10 cellular contexts compared by ENCODE assay signal in genomic region chr11:47376183-47376542, GRCh38. TPM values are rescaled to one million over a fixed set of nuclear protein-coding genes. Genes with fewer than 3 reads are reported as not detected.
DNase-seq lines count a peak whose midpoint lies in the region; ATAC-seq, FAIRE-seq and TF ChIP-seq lines count a peak whose summit lies in the region.
"Had no signal": no experiment of that assay in that cellular context is flagged by ENCODE, and none has a peak within 500 bp of the region (broad histone marks: within the 10 kb centered on the region; RNA-seq: fewer than 3 reads in every experiment).

No MANE protein-coding gene starts in this region.

- H3K27ac ChIP-seq in heart left ventricle (peak overlapping the region in 2 of 12 donors; percentile 8 to 96), right atrium auricular region (no peak overlapping the region), layer of hippocampus (ENCODE audit: low read depth, low read length) (peak overlapping the region; percentile 1), thyroid gland (peak overlapping the region; percentile 67 to 81 (median 75)), pancreas (no peak overlapping the region)

- ATAC-seq in heart left ventricle: no peak
- no peak for ATAC-seq in pancreas

- H3K4me3 ChIP-seq in heart left ventricle: peak overlapping the region in 9 of 12 donors; percentile 14 to 70 (median 42)
- H3K4me3 ChIP-seq in right atrium auricular region: peak overlapping the region in 1 of 2 donors; percentile 41
- H3K4me3 ChIP-seq in thyroid gland (replicated peaks in 1 of 3): no peak overlapping the region
- H3K4me3 ChIP-seq in pancreas: peak overlapping the region in 1 of 4 donors; percentile 25

- peaks cover 0 to 21% (median 0%) of the 10 kb centered on the region in 12 donors for H3K4me1 ChIP-seq in heart left ventricle
- H3K4me1 ChIP-seq in right atrium auricular region: peaks cover 0 to 5% of the 10 kb centered on the region in 2 donors
- H3K4me1 ChIP-seq in thyroid gland: peaks cover 19 to 28% of the 10 kb centered on the region in 2 donors
- no peaks in the 10 kb centered on the region for H3K4me1 ChIP-seq in pancreas
- H3K4me1 ChIP-seq: adrenal gland had no signal

- H3K9me3 ChIP-seq in heart left ventricle: no peaks in the 10 kb centered on the region
- H3K9me3 ChIP-seq in right atrium auricular region: no peaks in the 10 kb centered on the region
- H3K9me3 ChIP-seq in thyroid gland: no peaks in the 10 kb centered on the region
- no peaks in the 10 kb centered on the region for H3K9me3 ChIP-seq in pancreas
- H3K9me3 ChIP-seq: adrenal gland had no signal

- no peak for FAIRE-seq in pancreas (lab: Jason Lieb, UNC)

- TF ChIP-seq POLR2A in heart left ventricle (IDR thresholded peaks at IDR 0.05) (no peak), thyroid gland (IDR thresholded peaks at IDR 0.05) (no peak)

- peaks cover 0 to 29% (median 0%) of the 10 kb centered on the region in 9 donors for H3K36me3 ChIP-seq in heart left ventricle
- H3K36me3 ChIP-seq in right atrium auricular region: no peaks in the 10 kb centered on the region
- H3K36me3 ChIP-seq in thyroid gland: no peaks in the 10 kb centered on the region
- H3K36me3 ChIP-seq in pancreas: no peaks in the 10 kb centered on the region
- H3K36me3 ChIP-seq: adrenal gland had no signal

- no peak for DNase-seq in heart left ventricle
- DNase-seq in right atrium auricular region (ENCODE audit: low spot score): no peak
- DNase-seq in thyroid gland: peak; percentile 89
- DNase-seq in activated T-cell treated with anti-CD3 and anti-CD28 coated beads for 4 hours: no peak
- no peak for DNase-seq in pancreas
- DNase-seq: ACHN, NCI-H748 treated with DMSO at 0.1 percent for 48 hours had no signal

- H3K27me3 ChIP-seq in heart left ventricle: no peaks in the 10 kb centered on the region
- no peaks in the 10 kb centered on the region for H3K27me3 ChIP-seq in right atrium auricular region
- no peaks in the 10 kb centered on the region for H3K27me3 ChIP-seq in layer of hippocampus (ENCODE audit: control insufficient read depth, insufficient read depth, low read length)
- H3K27me3 ChIP-seq in thyroid gland: no peaks in the 10 kb centered on the region
- H3K27me3 ChIP-seq in pancreas: no peaks in the 10 kb centered on the region
- H3K27me3 ChIP-seq: adrenal gland had no signal

- 76 to 86% (median 82%) methylated on average over 6 of the region's 6 CpGs for WGBS in heart left ventricle, 4 donors
- 28 to 29% methylated on average over 6 of the region's 6 CpGs for WGBS in thyroid gland, 2 donors
- 72 to 77% methylated on average over 5 to 6 of the region's 6 CpGs for WGBS in pancreas, 2 donors

- TF ChIP-seq CTCF in heart left ventricle (IDR thresholded peaks at IDR 0.05): no peak
- TF ChIP-seq CTCF in right atrium auricular region (IDR thresholded peaks at IDR 0.05): no peak
- no peak for TF ChIP-seq CTCF in thyroid gland (IDR thresholded peaks at IDR 0.05)
- TF ChIP-seq CTCF in pancreas (IDR thresholded peaks at IDR 0.05): no peak

- intact Hi-C loops in heart left ventricle (cut with DNase I) (loop anchor here in 6 of 10 donors (5.0 to 10.0 kb wide), 4 partner anchors 76 to 479 kb away; no protein-coding TSS in a partner anchor), thyroid gland (cut with DNase I) (no loop called here), pancreas (cut with DNase I) (loop anchor here in 2 of 3 donors (5.0 to 10.0 kb wide), 2 partner anchors 69 to 71 kb away; partner anchors contain the start of gene RAPSN (in 2 of the 2))

RNA-seq across cellular contexts. Expression of gene SPI1, which starts 2.2 kb away (rescaled TPM):
- total RNA-seq in heart left ventricle (10 to 100 TPM in 4 of 9 donors, 1 to 10 TPM in 5; 2.8 to 78.9 (median 8.5) TPM), right atrium auricular region (10 to 100 TPM in 1 of 2 donors, 1 to 10 TPM in 1; 7.5 to 23.1 TPM), thyroid gland (10 to 100 TPM in 1 of 4 donors, 1 to 10 TPM in 3; 4.8 to 18.0 (median 5.8) TPM), pancreas (10 to 100 TPM in 2 of 6 donors, 1 to 10 TPM in 4; 1.0 to 24.2 (median 4.5) TPM)
- polyA plus RNA-seq in heart left ventricle (1 to 10 TPM; 4.3 to 7.7 TPM), pancreas (1 to 10 TPM; 4.7 to 7.6 TPM)
- total RNA-seq: Daoy had no signal

RNA-seq across cellular contexts. Expression of gene MYBPC3, which starts 23.7 kb away (rescaled TPM):
- 1,000 to 10,000 TPM; 1,340 to 3,074 (median 2,074) TPM for total RNA-seq in heart left ventricle
- polyA plus RNA-seq in heart left ventricle: 1,000 to 10,000 TPM in 1 of 2 donors, 100 to 1,000 TPM in 1; 425 to 1,204 TPM
- 1,000 to 10,000 TPM in 1 of 2 donors, 100 to 1,000 TPM in 1; 797 to 1,210 TPM for total RNA-seq in right atrium auricular region
- total RNA-seq in thyroid gland: not detected
- total RNA-seq in pancreas: 1 to 10 TPM in 1 of 6 donors, under 1 TPM in 3, not detected in 2; 0.06 to 1.0 (median 0.09) TPM
- polyA plus RNA-seq in pancreas: under 1 TPM; 0.14 to 0.23 TPM
- total RNA-seq: Daoy had no signal

RNA-seq across cellular contexts. Expression of gene SLC39A13, which starts 32.2 kb away (rescaled TPM):
- total RNA-seq in heart left ventricle: 10 to 100 TPM; 33.5 to 82.8 (median 45.3) TPM
- 10 to 100 TPM; 56.5 to 97.3 TPM for polyA plus RNA-seq in heart left ventricle
- 10 to 100 TPM; 78.4 to 79.8 TPM for total RNA-seq in right atrium auricular region
- 10 to 100 TPM; 51.3 to 84.3 (median 66.8) TPM for total RNA-seq in thyroid gland
- 10 to 100 TPM; 14.6 to 28.5 (median 19.3) TPM for total RNA-seq in pancreas
- polyA plus RNA-seq in pancreas: 10 to 100 TPM; 52.6 to 55.6 TPM

RNA-seq across cellular contexts. Expression of gene PSMC3, which starts 50.1 kb away (rescaled TPM):
- 100 to 1,000 TPM; 121 to 215 (median 151) TPM for total RNA-seq in heart left ventricle
- 100 to 1,000 TPM; 195 to 258 TPM for polyA plus RNA-seq in heart left ventricle
- 100 to 1,000 TPM; 130 to 177 TPM for total RNA-seq in right atrium auricular region
- total RNA-seq in thyroid gland: 100 to 1,000 TPM in 2 of 4 donors, 10 to 100 TPM in 2; 92.7 to 240 (median 123) TPM
- total RNA-seq in pancreas: 10 to 100 TPM; 37.4 to 59.4 (median 50.3) TPM
- 10 to 100 TPM; 55.0 to 67.5 TPM for polyA plus RNA-seq in pancreas

Comparison
In these comparisons a context has a peak if more than half of its experiments do, and no peak if none do; other contexts are left out.
1. DNase-seq: peak in thyroid gland (2 of 2); none in heart left ventricle (0 of 5), right atrium auricular region (single experiment), activated T-cell treated with anti-CD3 and anti-CD28 coated beads for 4 hours (single experiment) and pancreas (0 of 6).
2. H3K27ac ChIP-seq: peak in layer of hippocampus (single experiment) and thyroid gland (3 of 3); none in right atrium auricular region (0 of 2) and pancreas (0 of 4).
3. H3K4me3 ChIP-seq: peak in heart left ventricle (9 of 12); none in thyroid gland (0 of 3).
4. RNA of gene MYBPC3, which starts 23.7 kb away (total RNA-seq): 1,340 to 3,074 TPM in heart left ventricle and 797 to 1,210 TPM in right atrium auricular region; 0.06 to 1.0 TPM in pancreas and not detected in thyroid gland; every median in the first group is over 100 times any median in the second.